14 cellular contexts compared by ENCODE assay signal in genomic region chr4:94516067-94516466, GRCh38.
DNase-seq lines count a peak whose midpoint lies in the region; ATAC-seq, FAIRE-seq and TF ChIP-seq lines count a peak whose summit lies in the region.
"Had no signal": no experiment of that assay in that cellular context is flagged by ENCODE, and none has a peak within 500 bp of the region (broad histone marks: within the 10 kb centered on the region; RNA-seq: fewer than 3 reads in every experiment).

No MANE protein-coding gene starts in this region.

- H2AFZ ChIP-seq in keratinocyte (ENCODE audit: control insufficient read depth, low read length): no peak overlapping the region

- peak; percentile 39 for FAIRE-seq in keratinocyte (lab: Jason Lieb, UNC)
- FAIRE-seq: GM12878 had no signal

- 8% methylated on average over 3 of the region's 3 CpGs for WGBS in aorta, 2 donors

- H3K36me3 ChIP-seq in cardiac muscle cell (peaks cover 5% of the 10 kb centered on the region), keratinocyte (ENCODE audit: control insufficient read depth in 2 of 2, extremely low read depth in 1 of 2, insufficient read depth in 2 of 2, low read length in 2 of 2) (no peaks in the 10 kb centered on the region), aorta (ENCODE audit: control insufficient read depth in 1 of 2, insufficient read depth in 2 of 2, low read length in 1 of 2) (peaks cover 0 to 2% of the 10 kb centered on the region in 2 donors)

- H3K27ac ChIP-seq in cardiac muscle cell (peak overlapping the region; percentile 81), keratinocyte (ENCODE audit: control insufficient read depth, insufficient read depth, low read length) (peak overlapping the region; percentile 40), aorta (ENCODE audit: low read depth in 1 of 2, low read length in 2 of 2) (peak overlapping the region in 1 of 2 donors; percentile 82)

- H3K4me3 ChIP-seq in cardiac muscle cell (no peak overlapping the region), astrocyte of the spinal cord (ENCODE audit: low read depth, low read length) (no peak overlapping the region), keratinocyte (ENCODE audit: control insufficient read depth in 2 of 3, extremely low read depth in 1 of 3, insufficient read depth in 2 of 3, low read depth in 1 of 3, low read length in 3 of 3) (no peak overlapping the region), aorta (ENCODE audit: low read length in 2 of 2) (peak overlapping the region in 1 of 2 donors; percentile 10)
- H3K4me3 ChIP-seq: GM12878, testis had no signal

- no peak overlapping the region for H3K9ac ChIP-seq in keratinocyte (ENCODE audit: control insufficient read depth, extremely low read depth, insufficient read depth, low read length)

- no peaks in the 10 kb centered on the region for H3K9me3 ChIP-seq in cardiac muscle cell (ENCODE audit: low read depth)
- no peaks in the 10 kb centered on the region for H3K9me3 ChIP-seq in keratinocyte (ENCODE audit: control insufficient read depth, low read depth, low read length)
- H3K9me3 ChIP-seq in aorta (ENCODE audit: control insufficient read depth, low read length): no peaks in the 10 kb centered on the region
- H3K9me3 ChIP-seq: testis had no signal

- TF ChIP-seq CTCF in cardiac muscle cell (IDR thresholded peaks at IDR 0.05; ENCODE audit: low read depth, low read length) (no peak), astrocyte of the spinal cord (IDR thresholded peaks at IDR 0.05; ENCODE audit: low read depth, low read length) (no peak), keratinocyte (optimal IDR thresholded peaks at IDR 0.05 in 1 of 3, IDR thresholded peaks at IDR 0.05 in 1 of 3, conservative IDR thresholded peaks at IDR 0.05 in 1 of 3; ENCODE audit: extremely low read depth in 1 of 3, insufficient read depth in 2 of 3, low read length in 3 of 3) (no peak)

- dilution Hi-C loops in keratinocyte (cut with MboI; ENCODE audit: extremely low pct_ligation_motif_present, low sequenced_read_pairs): no loop called here

- intact Hi-C loops in Right ventricle myocardium superior (cut with DNase I) (loop anchor here (10.0 kb wide), 1 partner anchor 49 kb away; no protein-coding TSS in a partner anchor), aorta (cut with DNase I) (no loop called here)

- peaks cover 91% of the 10 kb centered on the region for H3K79me2 ChIP-seq in keratinocyte (ENCODE audit: control insufficient read depth, insufficient read depth, low read length)

- H3K27me3 ChIP-seq in cardiac muscle cell (no peaks in the 10 kb centered on the region), keratinocyte (ENCODE audit: control insufficient read depth, extremely low read depth, insufficient read depth, low read length) (no peaks in the 10 kb centered on the region), aorta (ENCODE audit: control insufficient read depth in 1 of 2, insufficient read depth in 2 of 2, low read length in 1 of 2) (no peaks in the 10 kb centered on the region)
- H3K27me3 ChIP-seq: testis had no signal

- H3K4me1 ChIP-seq in cardiac muscle cell (ENCODE audit: low read depth): peaks cover 46% of the 10 kb centered on the region
- peaks cover 12% of the 10 kb centered on the region for H3K4me1 ChIP-seq in keratinocyte (ENCODE audit: control insufficient read depth, extremely low read depth, insufficient read depth, low read length)
- H3K4me1 ChIP-seq in aorta (ENCODE audit: control insufficient read depth in 1 of 2, insufficient read depth in 2 of 2, low read length in 2 of 2): peaks cover 2 to 12% of the 10 kb centered on the region in 2 donors
- H3K4me1 ChIP-seq: testis had no signal

- no peak overlapping the region for H3K4me2 ChIP-seq in keratinocyte (ENCODE audit: control insufficient read depth, extremely low read depth, insufficient read depth, low read depth, low read length)

- peaks cover 5% of the 10 kb centered on the region for H3K9me1 ChIP-seq in keratinocyte (ENCODE audit: control insufficient read depth, extremely low read depth, insufficient read depth, low read length)

- peaks cover 6% of the 10 kb centered on the region for H4K20me1 ChIP-seq in keratinocyte (ENCODE audit: control insufficient read depth, extremely low read depth, insufficient read depth, low read length)

- in situ Hi-C loops in astrocyte of the spinal cord (cut with HindIII; ENCODE audit: low sequenced_read_pairs): no loop called here

- peak in 1 of 2 donors; percentile 46 for DNase-seq in cardiac muscle cell (ENCODE audit: low read depth in 1 of 2, low spot score in 1 of 2)
- no peak for DNase-seq in Right ventricle myocardium superior
- peak; percentile 89 for DNase-seq in astrocyte of the spinal cord (ENCODE audit: low read depth, low spot score)
- no peak for DNase-seq in keratinocyte (ENCODE audit: low read depth, low spot score)
- no peak for DNase-seq in aorta
- no peak for DNase-seq in stimulated activated CD4-positive, alpha-beta T cell treated with anti-CD3 and anti-CD28 coated beads, Interleukin-4, amount 100 ng/mL, for 4 hours
- DNase-seq in NCI-H187 treated with DMSO at 0.1 percent for 48 hours (lab: John Stamatoyannopoulos, UW): no peak
- DNase-seq in RPMI8226: no peak
- DNase-seq: NCI-H69; stimulated activated CD4-positive, alpha-beta T cell treated with anti-CD3 and anti-CD28 coated beads, Interleukin-2, amount 100 ng/mL, for 48 hours; T-cell; testis had no signal

- ATAC-seq in Right ventricle myocardium superior (ENCODE audit: poor library complexity) (no peak), aorta (ENCODE audit: low FRiP score) (peak; percentile 57)
- ATAC-seq: GM12878; natural killer cell treated with Interleukin-12 subunit alpha and Interleukin-12 subunit beta and Interleukin-15 and Interleukin-18, amount 100 ng/mL, for 72 hours; T-cell had no signal
